In the genomic region with DNA sequence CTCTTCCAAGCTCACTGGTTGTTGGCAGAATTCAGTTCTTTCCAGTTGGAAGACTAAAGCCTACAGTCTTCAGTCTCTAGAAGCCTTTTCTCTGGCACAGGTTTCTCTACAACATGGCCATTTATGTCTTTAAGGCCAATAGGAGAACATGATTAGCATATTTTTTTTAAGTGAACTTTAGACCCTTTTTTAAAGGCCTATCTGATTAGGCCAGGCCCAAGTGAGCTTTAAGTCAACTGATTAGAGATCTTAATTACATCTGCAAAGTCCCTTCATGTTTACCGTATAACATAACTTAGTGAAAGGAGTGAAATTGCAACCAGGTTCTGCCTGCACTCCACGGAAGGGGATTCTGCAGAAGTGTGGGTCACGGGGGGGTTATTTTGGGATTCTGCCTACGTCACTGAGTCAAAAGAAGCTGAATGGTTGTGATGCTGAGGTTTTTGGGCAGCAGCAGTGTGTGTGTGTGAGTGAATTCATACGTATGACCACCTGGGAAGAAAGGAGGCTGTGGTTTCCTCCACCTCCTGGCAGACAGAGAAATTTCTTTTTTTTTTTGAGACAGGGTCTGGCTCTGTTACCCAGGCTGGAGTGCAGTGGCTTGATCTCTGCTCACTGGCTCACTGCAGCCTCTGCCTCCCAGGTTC, we compare ENCODE assay signal across 12 cellular contexts. TPM values are rescaled to one million over a fixed set of nuclear protein-coding genes. Genes with fewer than 3 reads are reported as not detected.
DNase-seq lines count a peak whose midpoint lies in the region; ATAC-seq, FAIRE-seq and TF ChIP-seq lines count a peak whose summit lies in the region.
"Had no signal": no experiment of that assay in that cellular context is flagged by ENCODE, and none has a peak within 500 bp of the region (broad histone marks: within the 10 kb centered on the region; RNA-seq: fewer than 3 reads in every experiment).

No MANE protein-coding gene starts in this region.

- no peak overlapping the region for H2AFZ ChIP-seq in neuronal stem cell (ENCODE audit: low read length)

- no peak overlapping the region for H3K9ac ChIP-seq in endodermal cell (ENCODE audit: extremely low read depth, low read length, poor library complexity, severe bottlenecking)
- H3K9ac ChIP-seq in neuronal stem cell (ENCODE audit: low read depth, low read length, poor library complexity): no peak overlapping the region

- H3K4me3 Mint-ChIP-seq in CD8-positive, alpha-beta memory T cell: peak overlapping the region in 1 of 7 donors; percentile 47
- H3K4me3 Mint-ChIP-seq in endodermal cell: no peak overlapping the region

- ATAC-seq in GM19463 (IDR thresholded peaks at IDR 0.05; ENCODE audit: unreplicated experiment) (peak; percentile 81), pancreas (no peak)
- ATAC-seq: SK-N-SH treated with all-trans-retinoic acid at 6 μM for 48 hours had no signal

- no peak overlapping the region for H2BK12ac ChIP-seq in neuronal stem cell (ENCODE audit: low read length)

- no peaks in the 10 kb centered on the region for H3K27me3 ChIP-seq in CD8-positive, alpha-beta memory T cell (ENCODE audit: insufficient read depth, low read length, poor library complexity, severe bottlenecking)
- no peaks in the 10 kb centered on the region for H3K27me3 ChIP-seq in endodermal cell (ENCODE audit: control insufficient read depth, insufficient read depth, low read length, poor library complexity, severe bottlenecking)
- H3K27me3 ChIP-seq in neuronal stem cell (ENCODE audit: control insufficient read depth in 3 of 3, insufficient read depth in 3 of 3, low read depth in 1 of 3, low read length in 3 of 3): no peaks in the 10 kb centered on the region
- H3K27me3 ChIP-seq in pancreas: no peaks in the 10 kb centered on the region

- no peak overlapping the region for H3K14ac ChIP-seq in neuronal stem cell (ENCODE audit: low read length)

- no peaks in the 10 kb centered on the region for H3K9me3 ChIP-seq in CD8-positive, alpha-beta memory T cell (ENCODE audit: low read length)
- H3K9me3 ChIP-seq in endodermal cell (ENCODE audit: control insufficient read depth, low read length) (peaks cover 8% of the 10 kb centered on the region), neuronal stem cell (replicated peaks in 1 of 2; ENCODE audit: control insufficient read depth in 2 of 2, insufficient read depth in 1 of 2, low read depth in 1 of 2, low read length in 2 of 2) (no peaks in the 10 kb centered on the region), pancreas (no peaks in the 10 kb centered on the region)
- H3K9me3 ChIP-seq: thoracic aorta had no signal

- no peaks in the 10 kb centered on the region for H3K36me3 ChIP-seq in CD8-positive, alpha-beta memory T cell (ENCODE audit: insufficient read depth, low read length)
- H3K36me3 ChIP-seq in endodermal cell (ENCODE audit: control insufficient read depth, insufficient read depth, low read length): no peaks in the 10 kb centered on the region
- no peaks in the 10 kb centered on the region for H3K36me3 ChIP-seq in neuronal stem cell (replicated peaks in 1 of 2; ENCODE audit: control insufficient read depth in 2 of 2, insufficient read depth in 2 of 2, low read length in 2 of 2)
- H3K36me3 ChIP-seq in pancreas: no peaks in the 10 kb centered on the region
- H3K36me3 ChIP-seq: thoracic aorta had no signal

- no peak overlapping the region for H3K27ac ChIP-seq in CD8-positive, alpha-beta memory T cell (ENCODE audit: low read depth, low read length)
- H3K27ac ChIP-seq in endodermal cell (ENCODE audit: low read depth, low read length): no peak overlapping the region
- H3K27ac ChIP-seq in neuronal stem cell (replicated peaks; ENCODE audit: low read length): no peak overlapping the region
- H3K27ac ChIP-seq in pancreas: no peak overlapping the region
- H3K27ac ChIP-seq: thoracic aorta had no signal

- H3K18ac ChIP-seq in neuronal stem cell (ENCODE audit: low read length): no peak overlapping the region

- no peak overlapping the region for H4K91ac ChIP-seq in neuronal stem cell (ENCODE audit: low read depth, low read length, poor library complexity)

- peaks cover 13 to 23% (median 22%) of the 10 kb centered on the region in 3 donors for H3K4me1 Mint-ChIP-seq in CD8-positive, alpha-beta memory T cell
- H3K4me1 Mint-ChIP-seq in endodermal cell: peaks cover 9% of the 10 kb centered on the region

- POLR2A ChIA-PET in CD8-positive, alpha-beta memory T cell (lab: Charles Lee): interaction anchor here (0.7 kb wide), 1 partner anchor 633 kb away, joined by 3 read pairs; no protein-coding TSS in a partner anchor

- H3K23ac ChIP-seq in neuronal stem cell (ENCODE audit: low read depth, low read length, poor library complexity): no peak overlapping the region

- FAIRE-seq in pancreas (lab: Jason Lieb, UNC): no peak

- no peak overlapping the region for H2BK5ac ChIP-seq in neuronal stem cell (ENCODE audit: low read length)

- H3K36me3 Mint-ChIP-seq in CD8-positive, alpha-beta memory T cell: peaks cover 12 to 34% (median 25%) of the 10 kb centered on the region in 3 donors
- no peaks in the 10 kb centered on the region for H3K36me3 Mint-ChIP-seq in endodermal cell (ENCODE audit: low read depth)

- H3K4me3 ChIP-seq in CD8-positive, alpha-beta memory T cell (ENCODE audit: low read length): no peak overlapping the region
- H3K4me3 ChIP-seq in endodermal cell (ENCODE audit: low read length): peak overlapping the region; percentile 12
- no peak overlapping the region for H3K4me3 ChIP-seq in neuronal stem cell (ENCODE audit: low read length in 2 of 2)
- H3K4me3 ChIP-seq in pancreas: no peak overlapping the region
- H3K4me3 ChIP-seq: thoracic aorta had no signal

- H3K27ac Mint-ChIP-seq in CD8-positive, alpha-beta memory T cell: peak overlapping the region; percentile 43 to 94 (median 84)
- H3K27ac Mint-ChIP-seq in endodermal cell: no peak overlapping the region

- no peak overlapping the region for H4K8ac ChIP-seq in neuronal stem cell (ENCODE audit: low read depth, low read length)

- no peak overlapping the region for H3K4me2 ChIP-seq in neuronal stem cell (ENCODE audit: insufficient read depth, low read length, poor library complexity, severe bottlenecking)

- H3K27me3 Mint-ChIP-seq in CD8-positive, alpha-beta memory T cell: no peaks in the 10 kb centered on the region
- H3K27me3 Mint-ChIP-seq in endodermal cell (ENCODE audit: insufficient read depth): peaks cover 5% of the 10 kb centered on the region

- DNase-seq in CD8-positive, alpha-beta memory T cell: peak in 3 of 5 donors; percentile 26 to 55 (median 43)
- DNase-seq in HuH-7 (ENCODE audit: low spot score) (peak; percentile 20), endodermal cell (no peak), neuronal stem cell (ENCODE audit: low spot score) (no peak), MV-4-11 (lab: John Stamatoyannopoulos, UW) (no peak), pancreas (no peak)
- no peak for DNase-seq in activated CD8-positive, alpha-beta memory T cell treated with anti-CD3 and anti-CD28 coated beads, Interleukin-2, amount 50 U/mL, for 48 hours
- DNase-seq: COR-L47, NCI-H524 treated with DMSO at 0.1 percent for 48 hours had no signal

- H3K4me1 ChIP-seq in CD8-positive, alpha-beta memory T cell (ENCODE audit: insufficient read depth, low read length): no peaks in the 10 kb centered on the region
- H3K4me1 ChIP-seq in endodermal cell (ENCODE audit: control insufficient read depth, insufficient read depth, low read length): no peaks in the 10 kb centered on the region
- no peaks in the 10 kb centered on the region for H3K4me1 ChIP-seq in neuronal stem cell (ENCODE audit: control insufficient read depth in 2 of 2, insufficient read depth in 1 of 2, low read depth in 1 of 2, low read length in 2 of 2)
- H3K4me1 ChIP-seq in pancreas: no peaks in the 10 kb centered on the region

- WGBS in endodermal cell (ENCODE audit: insufficient coverage in 1 of 2, insufficient read length in 1 of 2), 2 experiments: 83 to 89% methylated on average over 3 to 5 of the region's 5 CpGs
- WGBS in neuronal stem cell (ENCODE audit: extremely low coverage in 2 of 2, insufficient read length in 2 of 2, insufficient replicate concordance in 1 of 2), 2 donors: no CpG with 5 or more reads among the region's 5 CpGs
- whole genome bisulfite sequencing in pancreas, 2 donors: 49 to 71% methylated on average over 5 of the region's 5 CpGs

- no peak overlapping the region for H2BK120ac ChIP-seq in neuronal stem cell (ENCODE audit: low read depth, low read length)

- no peak overlapping the region for H2AK5ac ChIP-seq in neuronal stem cell (ENCODE audit: low read depth, low read length)

- no peak overlapping the region for H3K4ac ChIP-seq in neuronal stem cell (ENCODE audit: low read length)

- no peaks in the 10 kb centered on the region for H3K79me1 ChIP-seq in neuronal stem cell (ENCODE audit: low read depth, low read length)

- TF ChIP-seq CTCF in endodermal cell (conservative IDR thresholded peaks at IDR 0.05): peak; percentile 27
- TF ChIP-seq CTCF in pancreas (IDR thresholded peaks at IDR 0.05): no peak

- no peak overlapping the region for H2BK15ac ChIP-seq in neuronal stem cell (ENCODE audit: low read length)

- H3K9me3 Mint-ChIP-seq in CD8-positive, alpha-beta memory T cell: no peaks in the 10 kb centered on the region
- H3K9me3 Mint-ChIP-seq in endodermal cell: no peaks in the 10 kb centered on the region

- CTCF ChIA-PET in CD8-positive, alpha-beta memory T cell (lab: Charles Lee): interaction anchor here (0.9 kb wide), 1 partner anchor 14 kb away, joined by 3 read pairs; no protein-coding TSS in a partner anchor

- intact Hi-C loops in pancreas (cut with DNase I): no loop called here

RNA-seq across cellular contexts. Expression of a gene that starts 31.7 kb away (rescaled TPM):
- total RNA-seq in CD8-positive, alpha-beta memory T cell: 10 to 100 TPM; 19.1 to 21.7 TPM
- polyA plus RNA-seq in CD8-positive, alpha-beta memory T cell: 335 TPM
- total RNA-seq in endodermal cell (not detected), pancreas (10 to 100 TPM in 2 of 6 donors, 1 to 10 TPM in 4; 1.3 to 33.2 (median 6.0) TPM)
- polyA plus RNA-seq in endodermal cell (2013, experiment 1 of 2): 0.36 TPM
- 0.41 TPM for polyA plus RNA-seq in endodermal cell (2013, experiment 2 of 2)
- 0.10 TPM for polyA plus RNA-seq in neuronal stem cell (2013, experiment 1 of 2)
- polyA plus RNA-seq in neuronal stem cell (2013, experiment 2 of 2): not detected
- polyA plus RNA-seq in pancreas: 1 to 10 TPM; 1.4 to 3.6 TPM

Comparison
In these comparisons a context has a peak if more than half of its experiments do, and no peak if none do; other contexts are left out.
1. DNase-seq: peak in CD8-positive, alpha-beta memory T cell (3 of 5) and HuH-7 (single experiment); none in endodermal cell (single experiment), neuronal stem cell (single experiment), MV-4-11 (single experiment), pancreas (0 of 6) and activated CD8-positive, alpha-beta memory T cell treated with anti-CD3 and anti-CD28 coated beads, Interleukin-2, amount 50 U/mL, for 48 hours (single experiment).